31 cellular contexts compared by ENCODE assay signal in the genomic region with DNA sequence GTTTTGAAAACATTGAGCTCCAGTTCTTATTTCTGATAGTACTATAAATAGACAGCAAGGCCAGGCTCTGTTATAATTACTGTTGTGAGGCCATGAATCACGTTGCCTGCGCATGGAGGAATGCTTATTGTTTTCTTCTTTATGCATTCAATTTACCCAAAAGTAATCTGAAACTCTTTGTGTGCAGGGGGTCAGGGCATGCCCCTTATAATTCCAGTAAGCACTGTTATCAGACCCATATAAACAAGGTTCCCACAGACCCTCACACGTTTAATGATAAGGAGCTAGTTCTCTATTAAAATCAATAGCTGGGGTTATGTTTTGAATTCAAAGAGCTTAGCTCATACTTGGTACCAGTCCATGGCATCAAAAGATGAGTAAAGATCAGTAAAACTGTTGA.
"Had no signal": no experiment of that assay in that cellular context is flagged by ENCODE, and none has a peak within 500 bp of the region (broad histone marks: within the 10 kb centered on the region; RNA-seq: fewer than 3 reads in every experiment).

No MANE protein-coding gene starts in this region.

- H3K36me3 ChIP-seq: breast epithelium, MG63 had no signal

- H3K4me3 Mint-ChIP-seq: activated CD4-positive, alpha-beta memory T cell treated with anti-CD3 and anti-CD28 coated beads for 36 hours; activated CD4-positive, alpha-beta T cell treated with anti-CD3 and anti-CD28 coated beads, Interleukin-2, amount 10 ng/mL, durations not matched to agents 7 days and 5 days; activated naive CD8-positive, alpha-beta T cell treated with anti-CD3 and anti-CD28 coated beads, Interleukin-2, amount 50 U/mL, for 24 hours; activated T-cell treated with anti-CD3 and anti-CD28 coated beads, Interleukin-2, amount 50 U/mL, for 4 hours; T-cell had no signal

- H3K4me3 ChIP-seq: breast epithelium, MG63, SK-N-MC had no signal

- DNase-seq: activated CD4-positive, alpha-beta memory T cell treated with anti-CD3 and anti-CD28 coated beads for 36 hours; activated CD4-positive, alpha-beta T cell treated with anti-CD3 and anti-CD28 coated beads, Interleukin-2, amount 10 ng/mL, durations not matched to agents 7 days and 5 days; activated CD4-positive, CD25-positive, alpha-beta regulatory T cell; activated CD8-positive, alpha-beta memory T cell treated with anti-CD3 and anti-CD28 coated beads for 24 hours; activated effector memory CD4-positive, alpha-beta T cell treated with anti-CD3 and anti-CD28 coated beads, Interleukin-2, amount 50 U/mL, for 16 hours; activated naive CD4-positive, alpha-beta T cell treated with Interleukin-2 at 50 U/mL for 16 hours; activated naive CD8-positive, alpha-beta T cell treated with anti-CD3 and anti-CD28 coated beads, Interleukin-2, amount 50 U/mL, for 24 hours; activated T-cell treated with anti-CD3 and anti-CD28 coated beads, Interleukin-2, amount 50 U/mL, for 4 hours; amygdala; caudate nucleus; KG1; MG63; NCI-H1105; NCI-H1436; NCI-H1694 treated with DMSO at 0.1 percent for 48 hours; NCI-H2029 treated with DMSO at 0.1 percent for 48 hours; NCI-H345; NCI-H510A; NCI-H526 treated with DMSO at 0.1 percent for 48 hours; NK-92 treated with Interleukin-12 subunit alpha and Interleukin-12 subunit beta, amount 100 ng/mL, for 24 hours; OCI-M1; RPMI8226; T-cell; T-helper 2 cell; T1000 had no signal

- H3K27ac Mint-ChIP-seq: activated CD4-positive, alpha-beta memory T cell treated with anti-CD3 and anti-CD28 coated beads for 36 hours; activated CD4-positive, alpha-beta T cell treated with anti-CD3 and anti-CD28 coated beads, Interleukin-2, amount 10 ng/mL, durations not matched to agents 7 days and 5 days; activated naive CD4-positive, alpha-beta T cell treated with anti-CD3 and anti-CD28 coated beads, Interleukin-2, amount 50 U/mL, for 72 hours; activated naive CD8-positive, alpha-beta T cell treated with anti-CD3 and anti-CD28 coated beads, Interleukin-2, amount 50 U/mL, for 24 hours; T-cell had no signal

- H3K4me1 ChIP-seq: breast epithelium had no signal

- H3K27me3 Mint-ChIP-seq: activated CD4-positive, alpha-beta memory T cell treated with anti-CD3 and anti-CD28 coated beads for 36 hours; activated CD4-positive, alpha-beta T cell treated with anti-CD3 and anti-CD28 coated beads, Interleukin-2, amount 10 ng/mL, durations not matched to agents 7 days and 5 days; activated naive CD8-positive, alpha-beta T cell treated with anti-CD3 and anti-CD28 coated beads, Interleukin-2, amount 50 U/mL, for 24 hours; T-cell had no signal

- H3K27me3 ChIP-seq: breast epithelium, MG63 had no signal

- ATAC-seq: activated naive CD4-positive, alpha-beta T cell treated with anti-CD3 and anti-CD28 coated beads, Interleukin-2, amount 50 U/mL, for 72 hours; activated naive CD8-positive, alpha-beta T cell treated with anti-CD3 and anti-CD28 coated beads, Interleukin-2, amount 50 U/mL, for 24 hours; activated T-cell treated with anti-CD3 and anti-CD28 coated beads, Interleukin-2, amount 50 U/mL, for 4 hours; Panc1; Right ventricle myocardium inferior; T-cell had no signal

- H3K27ac ChIP-seq: breast epithelium, SK-N-MC, VCaP had no signal
